Comparison of ENCODE assay signal across 15 cellular contexts in genomic region chr1:12369258-12369657, GRCh38.
"Had no signal": no experiment of that assay in that cellular context is flagged by ENCODE, and none has a peak within 500 bp of the region (broad histone marks: within the 10 kb centered on the region; RNA-seq: fewer than 3 reads in every experiment).

No MANE protein-coding gene starts in this region.

- H3K9me3 ChIP-seq: suprapubic skin had no signal

- H2AFZ ChIP-seq: hepatocyte had no signal

- H3K4me2 ChIP-seq: hepatocyte had no signal

- H3K4me3 Mint-ChIP-seq: activated CD8-positive, alpha-beta T cell treated with anti-CD3 and anti-CD28 coated beads, Interleukin-2, amount 10 ng/mL, durations not matched to agents 7 days and 5 days; activated naive CD4-positive, alpha-beta T cell treated with anti-CD3 and anti-CD28 coated beads for 36 hours; natural killer cell; type B pancreatic cell had no signal

- DNase-seq: activated CD8-positive, alpha-beta memory T cell treated with anti-CD3 and anti-CD28 coated beads, Interleukin-2, amount 50 U/mL, for 48 hours; activated CD8-positive, alpha-beta T cell treated with anti-CD3 and anti-CD28 coated beads, Interleukin-2, amount 10 ng/mL, durations not matched to agents 7 days and 5 days; activated naive CD4-positive, alpha-beta T cell treated with anti-CD3 and anti-CD28 coated beads for 36 hours; amygdala; cortex of kidney; effector CD8-positive, alpha-beta T cell; natural killer cell; stimulated activated CD4-positive, alpha-beta T cell treated with anti-CD3 and anti-CD28 coated beads, Interleukin-4, amount 100 ng/mL, for 1 hour; stimulated activated CD8-positive, alpha-beta memory T cell treated with anti-CD3 and anti-CD28 coated beads, Interleukin-4, amount 100 ng/mL, for 48 hours; stimulated activated naive CD8-positive, alpha-beta T cell treated with anti-CD3 and anti-CD28 coated beads, Interleukin-15, Interleukin-2, amounts not matched to agents 100 U/mL and 50 U/mL, for 24 hours; T-helper 9 cell had no signal

- H3K27ac Mint-ChIP-seq: activated CD8-positive, alpha-beta T cell treated with anti-CD3 and anti-CD28 coated beads, Interleukin-2, amount 10 ng/mL, durations not matched to agents 7 days and 5 days; activated naive CD4-positive, alpha-beta T cell treated with anti-CD3 and anti-CD28 coated beads for 36 hours; natural killer cell; type B pancreatic cell had no signal

- ATAC-seq: activated CD8-positive, alpha-beta T cell treated with anti-CD3 and anti-CD28 coated beads, Interleukin-2, amount 10 ng/mL, durations not matched to agents 7 days and 5 days; natural killer cell; stimulated activated naive CD8-positive, alpha-beta T cell treated with anti-CD3 and anti-CD28 coated beads, Interleukin-15, Interleukin-2, amounts not matched to agents 100 U/mL and 50 U/mL, for 24 hours had no signal

- H3K27ac ChIP-seq: hepatocyte, suprapubic skin had no signal

- H3K9me3 Mint-ChIP-seq: activated naive CD4-positive, alpha-beta T cell treated with anti-CD3 and anti-CD28 coated beads for 36 hours; natural killer cell had no signal

- H3K4me3 ChIP-seq: hepatocyte, lung, suprapubic skin had no signal

- H3K27me3 ChIP-seq: hepatocyte, suprapubic skin had no signal

- H3K27me3 Mint-ChIP-seq: type B pancreatic cell had no signal

- H3K79me2 ChIP-seq: hepatocyte had no signal
